Comparison of ENCODE assay signal across 8 cellular contexts in the genomic region with DNA sequence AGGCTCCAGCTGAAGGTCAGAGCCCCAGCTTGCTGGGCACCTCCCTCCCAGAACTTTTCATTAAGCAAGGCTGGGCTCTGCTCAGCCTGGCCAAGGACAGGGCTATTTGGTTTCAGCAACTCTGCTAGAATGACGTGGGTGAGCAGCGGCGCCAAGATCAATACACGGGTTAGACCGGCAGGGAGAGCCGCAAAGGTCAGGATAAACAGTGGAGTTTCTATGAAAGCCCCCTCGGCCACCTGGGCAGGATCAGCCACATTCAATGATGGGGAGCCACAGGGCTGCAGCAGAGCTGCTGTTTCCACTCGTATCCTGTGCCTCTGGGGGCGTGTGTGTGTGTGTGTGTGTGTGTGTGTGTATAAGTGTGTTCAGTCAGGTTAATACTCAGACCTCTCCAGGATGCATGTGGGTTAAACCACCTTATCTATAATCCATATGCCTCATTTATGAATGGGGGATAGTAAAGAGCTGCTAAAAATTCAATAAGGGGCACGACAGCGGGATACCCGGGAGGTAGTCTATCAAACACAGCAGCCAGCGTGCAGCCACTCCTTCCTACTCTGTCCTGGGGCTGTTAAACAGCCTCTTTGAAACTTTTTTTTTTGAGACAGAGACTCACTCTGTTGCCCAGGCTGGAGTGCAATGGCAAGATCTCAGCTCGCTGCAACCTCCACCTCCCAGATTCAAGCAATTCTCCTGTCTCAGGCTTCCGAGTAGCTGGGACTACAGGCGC. TPM values are rescaled to one million over a fixed set of nuclear protein-coding genes. Genes with fewer than 3 reads are reported as not detected.
A peak's percentile ranks its signal among the peaks of the same experiment; 100 is the strongest.
DNase-seq lines count a peak whose midpoint lies in the region; ATAC-seq and TF ChIP-seq lines count a peak whose summit lies in the region.

No MANE protein-coding gene starts in this region.

- H3K4me1 Mint-ChIP-seq in activated T-cell treated with anti-CD3 and anti-CD28 coated beads, Interleukin-2, amount 50 U/mL, for 4 hours (ENCODE audit: low read depth), result peaks cover 88% of the 10 kb centered on the region
- H3K4me1 Mint-ChIP-seq in type B pancreatic cell (ENCODE audit: unreplicated experiment), result peaks cover 58% of the 10 kb centered on the region

- TF ChIP-seq CTCF in cardiac fibroblast (IDR thresholded peaks at IDR 0.05; ENCODE audit: low read depth, low read length), result no peak
- no peak for TF ChIP-seq CTCF in mucosa of descending colon (IDR thresholded peaks at IDR 0.05)
- no peak for TF ChIP-seq CTCF in type B pancreatic cell (conservative IDR thresholded peaks at IDR 0.05)

- peak; percentile 6 to 38 for ATAC-seq in activated T-cell treated with anti-CD3 and anti-CD28 coated beads, Interleukin-2, amount 50 U/mL, for 4 hours
- ATAC-seq in mucosa of descending colon, result peak; percentile 47
- no peak for ATAC-seq in GM19351 (IDR thresholded peaks at IDR 0.05; ENCODE audit: unreplicated experiment)
- ATAC-seq in GM18505 (IDR thresholded peaks at IDR 0.05; ENCODE audit: unreplicated experiment), result no peak

- H3K4me3 ChIP-seq in cardiac fibroblast (replicated peaks in 1 of 2; ENCODE audit: low read depth in 2 of 2, low read length in 2 of 2) (no peak overlapping the region), mucosa of descending colon (no peak overlapping the region)

- peak overlapping the region; percentile 58 for H3K4me3 Mint-ChIP-seq in activated T-cell treated with anti-CD3 and anti-CD28 coated beads, Interleukin-2, amount 50 U/mL, for 4 hours
- H3K4me3 Mint-ChIP-seq in type B pancreatic cell, result peak overlapping the region; percentile 30

- intact Hi-C loops in mucosa of descending colon (cut with DNase I, micrococcal nuclease), result no loop called here

- peaks cover 49% of the 10 kb centered on the region for H3K4me1 ChIP-seq in mucosa of descending colon (ENCODE audit: low read depth)

- H3K9me3 ChIP-seq in mucosa of descending colon, result no peaks in the 10 kb centered on the region

- TF ChIP-seq POLR2A in GM18505 (IDR thresholded peaks at IDR 0.05; ENCODE audit: borderline replicate concordance, extremely low read depth, insufficient read depth, insufficient read length), result no peak

- H3K9me3 Mint-ChIP-seq in activated T-cell treated with anti-CD3 and anti-CD28 coated beads, Interleukin-2, amount 50 U/mL, for 4 hours, result no peaks in the 10 kb centered on the region
- H3K9me3 Mint-ChIP-seq in type B pancreatic cell, result no peaks in the 10 kb centered on the region

- H3K27me3 Mint-ChIP-seq in activated T-cell treated with anti-CD3 and anti-CD28 coated beads, Interleukin-2, amount 50 U/mL, for 4 hours (ENCODE audit: low read depth), result no peaks in the 10 kb centered on the region
- no peaks in the 10 kb centered on the region for H3K27me3 Mint-ChIP-seq in type B pancreatic cell

- H3K36me3 Mint-ChIP-seq in activated T-cell treated with anti-CD3 and anti-CD28 coated beads, Interleukin-2, amount 50 U/mL, for 4 hours (ENCODE audit: insufficient read depth), result peaks cover 22% of the 10 kb centered on the region
- peaks cover 10% of the 10 kb centered on the region for H3K36me3 Mint-ChIP-seq in type B pancreatic cell

- peak overlapping the region; percentile 96 for H3K27ac Mint-ChIP-seq in type B pancreatic cell

- no peaks in the 10 kb centered on the region for H3K36me3 ChIP-seq in mucosa of descending colon (ENCODE audit: low read depth)

- DNase-seq in activated T-cell treated with anti-CD3 and anti-CD28 coated beads, Interleukin-2, amount 50 U/mL, for 4 hours, result no peak
- no peak for DNase-seq in activated T-cell treated with anti-CD3 and anti-CD28 coated beads, Interleukin-2, amount 50 U/mL, for 1 hour
- DNase-seq in cardiac fibroblast (ENCODE audit: low read depth in 2 of 2), result peak; percentile 74 to 86
- peak in 1 of 3 donors; percentile 17 for DNase-seq in mucosa of descending colon
- DNase-seq in type B pancreatic cell (ENCODE audit: extremely low spot score, unreplicated experiment), result no peak
- no peak for DNase-seq in NCI-H524 treated with DMSO at 0.1 percent for 48 hours (lab: John Stamatoyannopoulos, UW)

RNA-seq across cellular contexts. Expression of gene MYH9, which starts 34.8 kb away (rescaled TPM):
- 100 to 1,000 TPM; 673 to 753 (median 716) TPM for total RNA-seq in activated T-cell treated with anti-CD3 and anti-CD28 coated beads, Interleukin-2, amount 50 U/mL, for 4 hours
- total RNA-seq in mucosa of descending colon (100 to 1,000 TPM; 501 to 831 (median 599) TPM), type B pancreatic cell (ENCODE audit: low replicate concordance) (277 and 364 TPM in 2 replicates)

Comparison
In these comparisons a context has a peak if more than half of its experiments do, and no peak if none do; other contexts are left out.
1. ATAC-seq: peak in activated T-cell treated with anti-CD3 and anti-CD28 coated beads, Interleukin-2, amount 50 U/mL, for 4 hours (2 of 2) and mucosa of descending colon (single experiment); none in GM19351 (single experiment) and GM18505 (single experiment).
2. DNase-seq: peak in cardiac fibroblast (2 of 2); none in activated T-cell treated with anti-CD3 and anti-CD28 coated beads, Interleukin-2, amount 50 U/mL, for 4 hours (single experiment), activated T-cell treated with anti-CD3 and anti-CD28 coated beads, Interleukin-2, amount 50 U/mL, for 1 hour (single experiment), type B pancreatic cell (single experiment) and NCI-H524 treated with DMSO at 0.1 percent for 48 hours (single experiment).